In the genomic region with DNA sequence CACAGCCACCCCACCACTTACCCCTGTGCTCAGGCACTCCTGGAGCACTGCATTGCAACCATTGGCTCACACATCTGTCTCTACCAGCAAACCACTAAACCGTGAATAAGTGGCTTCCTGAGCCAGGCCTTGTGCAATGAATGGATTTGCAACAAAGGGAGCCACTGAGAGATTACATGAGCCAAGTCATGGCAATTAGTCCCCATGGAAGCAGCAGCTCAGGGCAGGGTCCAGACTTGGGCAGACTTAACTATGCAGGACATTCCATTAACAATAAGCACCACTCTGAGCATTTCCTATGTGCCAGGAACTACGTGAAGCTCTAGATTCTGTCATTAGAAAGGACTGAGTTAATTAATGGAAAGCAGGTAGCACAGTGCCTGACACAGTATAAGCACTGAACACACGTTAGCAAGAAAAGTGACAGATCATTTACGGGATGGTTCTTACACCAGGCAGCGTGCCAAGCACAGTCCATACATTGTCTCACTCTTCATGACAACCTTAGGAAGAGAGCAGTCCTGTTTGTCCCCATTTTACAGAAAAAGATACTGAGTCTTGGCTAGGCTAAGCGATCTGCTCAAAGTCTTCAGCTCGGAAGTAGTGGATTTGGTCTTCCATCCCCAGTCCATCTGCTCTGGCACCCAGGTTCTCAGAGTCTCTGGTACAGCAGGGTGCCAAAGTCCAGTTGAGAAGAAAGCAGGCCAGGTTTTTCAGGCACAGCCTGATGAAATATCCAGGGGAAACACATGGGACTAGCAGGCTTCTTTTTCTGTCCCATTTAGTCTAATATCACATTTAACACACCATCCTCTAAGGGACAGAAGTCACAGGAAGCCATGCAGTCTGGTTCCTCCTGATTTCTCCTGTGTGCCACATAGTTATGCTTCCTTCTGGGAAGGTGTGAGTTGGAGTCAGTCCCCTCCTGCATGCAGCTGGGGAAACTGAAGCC, we compare ENCODE assay signal across 9 cellular contexts. TPM values are rescaled to one million over a fixed set of nuclear protein-coding genes. Genes with fewer than 3 reads are reported as not detected.
DNase-seq lines count a peak whose midpoint lies in the region; ATAC-seq and TF ChIP-seq lines count a peak whose summit lies in the region.
"Had no signal": no experiment of that assay in that cellular context is flagged by ENCODE, and none has a peak within 500 bp of the region (broad histone marks: within the 10 kb centered on the region; RNA-seq: fewer than 3 reads in every experiment).

No MANE protein-coding gene starts in this region.

- peak overlapping the region; percentile 88 to 91 for H3K27ac Mint-ChIP-seq in natural killer cell

- no peak overlapping the region for H3K9ac ChIP-seq in mammary epithelial cell (ENCODE audit: insufficient read depth, low read length)

- intact Hi-C loops in mammary epithelial cell (cut with micrococcal nuclease) (no loop called here), natural killer cell (cut with micrococcal nuclease) (loop anchor here (10.0 kb wide), 2 partner anchors 79 to 279 kb away; no protein-coding TSS in a partner anchor)

- no peaks in the 10 kb centered on the region for H4K20me1 ChIP-seq in mammary epithelial cell (ENCODE audit: insufficient read depth, low read length)

- in situ Hi-C loops in mammary epithelial cell (cut with MboI; ENCODE audit: low sequenced_read_pairs in 2 of 2), result no loop called here

- no peaks in the 10 kb centered on the region for H3K27me3 ChIP-seq in mammary epithelial cell (ENCODE audit: insufficient read depth, low read length)
- H3K27me3 ChIP-seq: Peyer's patch had no signal

- H3K79me2 ChIP-seq in mammary epithelial cell (ENCODE audit: insufficient read depth, low read length), result peaks cover 5% of the 10 kb centered on the region

- CTCF ChIA-PET in mammary epithelial cell (lab: Charles Lee; ENCODE audit: low non-redundant PET), result no interaction called here

- H3K4me2 ChIP-seq in mammary epithelial cell (ENCODE audit: insufficient read depth, low read depth, low read length), result no peak overlapping the region

- WGBS in mammary epithelial cell (ENCODE audit: low coverage, missing lambda C conversion rate), result 75% methylated on average over 7 of the region's 7 CpGs

- H3K27ac ChIP-seq in mammary epithelial cell (ENCODE audit: insufficient read depth, low read depth, low read length), result no peak overlapping the region

- dilution Hi-C loops in mammary epithelial cell (cut with HindIII; ENCODE audit: low sequenced_read_pairs), result no loop called here

- H3K36me3 Mint-ChIP-seq in natural killer cell, result no peaks in the 10 kb centered on the region

- H3K9me3 ChIP-seq in mammary epithelial cell (replicated peaks; ENCODE audit: insufficient read depth, low read length), result no peaks in the 10 kb centered on the region
- H3K9me3 ChIP-seq: Peyer's patch had no signal

- no peaks in the 10 kb centered on the region for H3K9me3 Mint-ChIP-seq in natural killer cell

- no TSS peak for BruUV-seq in mammary epithelial cell (replicated peaks; lab: Mats Ljungman, UMichigan)

- H3K27me3 Mint-ChIP-seq in natural killer cell (ENCODE audit: low read depth in 2 of 2), result no peaks in the 10 kb centered on the region

- no peaks in the 10 kb centered on the region for H3K36me3 ChIP-seq in mammary epithelial cell (ENCODE audit: insufficient read depth, low read length)
- H3K36me3 ChIP-seq: Peyer's patch had no signal

- peaks cover 61 to 74% of the 10 kb centered on the region in 2 donors for H3K4me1 Mint-ChIP-seq in natural killer cell

- peak overlapping the region; percentile 78 for H3K4me3 Mint-ChIP-seq in natural killer cell

- H3K4me3 ChIP-seq in mammary epithelial cell (replicated peaks in 1 of 3; ENCODE audit: insufficient read depth in 1 of 3, low read depth in 2 of 3, low read length in 3 of 3), result no peak overlapping the region
- H3K4me3 ChIP-seq: Peyer's patch had no signal

- peak overlapping the region; percentile 36 for H2AFZ ChIP-seq in mammary epithelial cell (ENCODE audit: low read depth, low read length)

- DNase-seq in NCI-H82 (lab: John Stamatoyannopoulos, UW) (peak; percentile 35), NCI-H82 treated with DMSO at 0.1 percent for 48 hours (lab: John Stamatoyannopoulos, UW; ENCODE audit: unreplicated experiment) (no peak), NCI-H446 treated with DMSO at 0.1 percent for 48 hours (lab: John Stamatoyannopoulos, UW) (peak; percentile 54), mammary epithelial cell (peak; percentile 61), natural killer cell (no peak), GM19238 (ENCODE audit: insufficient read length, low spot score) (no peak)

- TF ChIP-seq CTCF in mammary epithelial cell (conservative IDR thresholded peaks at IDR 0.05 in 1 of 2, IDR thresholded peaks at IDR 0.05 in 1 of 2; ENCODE audit: extremely low read depth in 1 of 2, insufficient read depth in 1 of 2, low read depth in 1 of 2, low read length in 2 of 2), result no peak
- TF ChIP-seq CTCF in natural killer cell (IDR thresholded peaks at IDR 0.05), result no peak

- peak in 1 of 3 donors; percentile 28 for ATAC-seq in natural killer cell
- ATAC-seq in GM21367 (IDR thresholded peaks at IDR 0.05; ENCODE audit: unreplicated experiment), result no peak
- ATAC-seq in HG03439 (IDR thresholded peaks at IDR 0.05; ENCODE audit: unreplicated experiment), result no peak

- peaks cover 42% of the 10 kb centered on the region for H3K4me1 ChIP-seq in mammary epithelial cell (ENCODE audit: insufficient read depth, low read length)

RNA-seq across cellular contexts. Expression of gene LIPC, which starts 44.1 kb away (rescaled TPM):
- not detected for total RNA-seq in mammary epithelial cell
- polyA plus RNA-seq in mammary epithelial cell, result not detected
- polyA minus RNA-seq in mammary epithelial cell, result not detected
- 1 to 10 TPM; 5.3 to 7.1 (median 5.3) TPM for total RNA-seq in natural killer cell

Comparison
In these comparisons a context has a peak if more than half of its experiments do, and no peak if none do; other contexts are left out.
1. DNase-seq: peak in NCI-H82 (single experiment), NCI-H446 treated with DMSO at 0.1 percent for 48 hours (single experiment) and mammary epithelial cell (single experiment); none in NCI-H82 treated with DMSO at 0.1 percent for 48 hours (single experiment), natural killer cell (single experiment) and GM19238 (single experiment).
2. RNA of gene LIPC, which starts 44.1 kb away (total RNA-seq): 5.3 to 7.1 TPM in natural killer cell; not detected in mammary epithelial cell; every median in the first group is over 4 times any median in the second.